26 cellular contexts compared by ENCODE assay signal in the genomic region with DNA sequence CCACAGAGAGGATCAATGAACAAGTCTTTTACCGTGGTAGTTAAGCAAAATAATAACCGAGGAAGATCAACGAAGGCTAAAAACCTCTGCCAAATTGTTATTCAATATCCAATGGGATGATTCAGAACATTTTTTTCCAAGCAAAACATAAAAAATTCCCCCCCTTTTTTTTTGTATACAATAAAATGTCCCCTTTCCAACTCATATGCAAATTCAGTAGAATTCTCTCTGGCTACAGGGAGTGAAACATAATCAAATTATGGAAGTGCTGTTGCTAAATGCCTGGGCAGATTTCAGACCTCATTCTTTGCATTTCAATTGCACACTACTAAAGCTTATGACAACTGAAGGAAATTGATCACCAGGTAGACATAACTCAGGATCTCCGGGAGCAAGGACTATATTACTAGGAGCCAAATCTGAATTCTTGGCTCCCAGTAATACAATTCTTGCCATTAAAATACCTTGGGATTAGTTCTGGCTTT. TPM values are rescaled to one million over a fixed set of nuclear protein-coding genes. Genes with fewer than 3 reads are reported as not detected.
"Had no signal": no experiment of that assay in that cellular context is flagged by ENCODE, and none has a peak within 500 bp of the region (broad histone marks: within the 10 kb centered on the region; RNA-seq: fewer than 3 reads in every experiment).

No MANE protein-coding gene starts in this region.

- H3K4me1 ChIP-seq: adrenal gland, Peyer's patch had no signal

- H3K27me3 ChIP-seq: adrenal gland, brain microvascular endothelial cell, cardiac muscle cell, Peyer's patch had no signal

- H3K4me3 ChIP-seq: adrenal gland, cardiac muscle cell, Peyer's patch had no signal

- H3K36me3 ChIP-seq: adrenal gland, brain microvascular endothelial cell, cardiac muscle cell, Peyer's patch had no signal

- H3K9me3 ChIP-seq: adrenal gland, Peyer's patch had no signal

- ATAC-seq: activated CD8-positive, alpha-beta T cell treated with anti-CD3 and anti-CD28 coated beads for 36 hours; activated T-cell treated with anti-CD3 and anti-CD28 coated beads, Interleukin-2, amount 50 U/mL, for 72 hours; T-cell had no signal

- DNase-seq: activated CD4-positive, alpha-beta T cell treated with anti-CD3 and anti-CD28 coated beads for 4 hours; activated CD4-positive, CD25-positive, alpha-beta regulatory T cell; activated CD8-positive, alpha-beta memory T cell treated with anti-CD3 and anti-CD28 coated beads, Interleukin-2, amount 50 U/mL, for 4 hours; activated CD8-positive, alpha-beta T cell treated with anti-CD3 and anti-CD28 coated beads for 36 hours; activated naive CD4-positive, alpha-beta T cell treated with anti-CD3 and anti-CD28 coated beads, Interleukin-2, amount 50 U/mL, for 16 hours; activated naive CD8-positive, alpha-beta T cell treated with anti-CD3 and anti-CD28 coated beads, Interleukin-2, amount 10 ng/mL, durations not matched to agents 7 days and 5 days; activated T-cell treated with anti-CD3 and anti-CD28 coated beads, Interleukin-2, amount 50 U/mL, for 72 hours; adrenal gland; anterior cingulate cortex; NCI-H1092; NCI-H1417; NCI-H1930; NCI-H2171; NCI-H2227 treated with DMSO at 0.1 percent for 48 hours; NCI-H69; NK-92 treated with Interleukin-12 subunit alpha and Interleukin-12 subunit beta, amount 100 ng/mL, for 24 hours; OCI-M1; Peyer's patch; Right ventricle myocardium superior; T-cell; T-helper 2 cell had no signal

- H3K27ac ChIP-seq: adrenal gland, brain microvascular endothelial cell, cardiac muscle cell, Peyer's patch, RWPE1, VCaP had no signal

RNA-seq across cellular contexts. Expression of a gene that starts 51.0 kb away (rescaled TPM):
- total RNA-seq: activated CD8-positive, alpha-beta T cell treated with anti-CD3 and anti-CD28 coated beads for 36 hours; activated naive CD8-positive, alpha-beta T cell treated with anti-CD3 and anti-CD28 coated beads, Interleukin-2, amount 10 ng/mL, durations not matched to agents 7 days and 5 days; activated T-cell treated with anti-CD3 and anti-CD28 coated beads, Interleukin-2, amount 50 U/mL, for 72 hours; cardiac muscle cell; Peyer's patch; Right ventricle myocardium superior; SK-MEL-5; T-cell had no signal
- polyA plus RNA-seq: cardiac muscle cell had no signal
